20 cellular contexts compared by ENCODE assay signal in genomic region chr3:85790445-85791030, GRCh38.
"Had no signal": no experiment of that assay in that cellular context is flagged by ENCODE, and none has a peak within 500 bp of the region (broad histone marks: within the 10 kb centered on the region; RNA-seq: fewer than 3 reads in every experiment).

No MANE protein-coding gene starts in this region.

- H3K4me3 ChIP-seq: esophagus squamous epithelium, lung, smooth muscle cell, upper lobe of right lung had no signal

- H3K27ac Mint-ChIP-seq: activated CD8-positive, alpha-beta T cell treated with anti-CD3 and anti-CD28 coated beads for 36 hours; activated naive CD4-positive, alpha-beta T cell treated with anti-CD3 and anti-CD28 coated beads for 36 hours; activated T-helper 17 cell treated with anti-CD3 and anti-CD28 coated beads, Interleukin-2, amount 50 U/mL, for 72 hours; natural killer cell; stimulated activated effector memory CD8-positive, alpha-beta T cell treated with anti-CD3 and anti-CD28 coated beads, Interleukin-12 subunit alpha, Interleukin-12 subunit beta, amount 100 ng/mL, for 72 hours had no signal

- H3K4me2 ChIP-seq: smooth muscle cell had no signal

- H3K36me3 ChIP-seq: esophagus squamous epithelium, neutrophil, upper lobe of right lung had no signal

- H3K4me1 ChIP-seq: esophagus squamous epithelium, parathyroid adenoma, upper lobe of right lung had no signal

- H3K79me2 ChIP-seq: parathyroid adenoma had no signal

- DNase-seq: activated CD4-positive, alpha-beta T cell treated with anti-CD3 and anti-CD28 coated beads for 48 hours; activated CD4-positive, CD25-positive, alpha-beta regulatory T cell; activated CD8-positive, alpha-beta T cell treated with anti-CD3 and anti-CD28 coated beads for 36 hours; activated naive CD4-positive, alpha-beta T cell treated with anti-CD3 and anti-CD28 coated beads for 36 hours; activated T-cell treated with anti-CD3 and anti-CD28 coated beads, Interleukin-2, amount 50 U/mL, for 1 hour; central memory CD4-positive, alpha-beta T cell; effector memory CD4-positive, alpha-beta T cell; esophagus squamous epithelium; islet precursor cell; natural killer cell; stimulated activated CD4-positive, alpha-beta T cell treated with anti-CD3 and anti-CD28 coated beads, Interleukin-4, amount 100 ng/mL, for 1 hour; upper lobe of right lung had no signal

- ATAC-seq: activated CD8-positive, alpha-beta T cell treated with anti-CD3 and anti-CD28 coated beads for 36 hours; activated T-helper 17 cell treated with anti-CD3 and anti-CD28 coated beads, Interleukin-2, amount 50 U/mL, for 72 hours; natural killer cell; sciatic nerve; stimulated activated effector memory CD8-positive, alpha-beta T cell treated with anti-CD3 and anti-CD28 coated beads, Interleukin-12 subunit alpha, Interleukin-12 subunit beta, amount 100 ng/mL, for 72 hours; upper lobe of right lung had no signal

- H3K27me3 Mint-ChIP-seq: activated CD8-positive, alpha-beta T cell treated with anti-CD3 and anti-CD28 coated beads for 36 hours; activated T-helper 17 cell treated with anti-CD3 and anti-CD28 coated beads, Interleukin-2, amount 50 U/mL, for 72 hours; brain had no signal

- H3K9me3 ChIP-seq: esophagus squamous epithelium, neutrophil, upper lobe of right lung had no signal

- H3K4me1 Mint-ChIP-seq: activated T-helper 17 cell treated with anti-CD3 and anti-CD28 coated beads, Interleukin-2, amount 50 U/mL, for 72 hours; brain; natural killer cell; stimulated activated effector memory CD8-positive, alpha-beta T cell treated with anti-CD3 and anti-CD28 coated beads, Interleukin-12 subunit alpha, Interleukin-12 subunit beta, amount 100 ng/mL, for 72 hours had no signal

- H3K27ac ChIP-seq: esophagus squamous epithelium, neutrophil, parathyroid adenoma, upper lobe of right lung had no signal

- H3K27me3 ChIP-seq: esophagus squamous epithelium, neutrophil, upper lobe of right lung had no signal

- H3K9ac ChIP-seq: parathyroid adenoma had no signal

- H3K4me3 Mint-ChIP-seq: activated CD8-positive, alpha-beta T cell treated with anti-CD3 and anti-CD28 coated beads for 36 hours; activated naive CD4-positive, alpha-beta T cell treated with anti-CD3 and anti-CD28 coated beads for 36 hours; activated T-helper 17 cell treated with anti-CD3 and anti-CD28 coated beads, Interleukin-2, amount 50 U/mL, for 72 hours; brain; natural killer cell; stimulated activated effector memory CD8-positive, alpha-beta T cell treated with anti-CD3 and anti-CD28 coated beads, Interleukin-12 subunit alpha, Interleukin-12 subunit beta, amount 100 ng/mL, for 72 hours had no signal

- H2AFZ ChIP-seq: parathyroid adenoma had no signal

- H3K36me3 Mint-ChIP-seq: brain; natural killer cell; stimulated activated effector memory CD8-positive, alpha-beta T cell treated with anti-CD3 and anti-CD28 coated beads, Interleukin-12 subunit alpha, Interleukin-12 subunit beta, amount 100 ng/mL, for 72 hours had no signal
